8 cellular contexts compared by ENCODE assay signal in genomic region chr5:163503106-163504090, GRCh38. TPM values are rescaled to one million over a fixed set of nuclear protein-coding genes. Genes with fewer than 3 reads are reported as not detected.
DNase-seq lines count a peak whose midpoint lies in the region; ATAC-seq and TF ChIP-seq lines count a peak whose summit lies in the region.

No MANE protein-coding gene starts in this region.

- peaks cover 26% of the 10 kb centered on the region for H3K79me2 ChIP-seq in OCI-LY1 (ENCODE audit: insufficient read depth, low read length)

- H3K4me1 Mint-ChIP-seq in neural crest cell: peaks cover 42% of the 10 kb centered on the region

- H3K9me3 Mint-ChIP-seq in neural crest cell: no peaks in the 10 kb centered on the region

- no peak for ATAC-seq in HG03097 (IDR thresholded peaks at IDR 0.05; ENCODE audit: low FRiP score, unreplicated experiment)

- no peaks in the 10 kb centered on the region for H4K20me1 ChIP-seq in OCI-LY1 (ENCODE audit: insufficient read depth, low read length)

- DNase-seq in CD1c-positive myeloid dendritic cell (ENCODE audit: extremely low spot score) (peak; percentile 72), H4 (ENCODE audit: low spot score) (peak; percentile 85), foreskin melanocyte (peak; percentile 94), neural crest cell (ENCODE audit: low read depth, low spot score) (peak; percentile 62), vagina (ENCODE audit: extremely low spot score in 2 of 2) (no peak)
- peak; percentile 37 for DNase-seq in activated naive CD4-positive, alpha-beta T cell treated with anti-CD3 and anti-CD28 coated beads, Interleukin-2, amount 50 U/mL, for 16 hours

- H3K27me3 Mint-ChIP-seq in neural crest cell (ENCODE audit: low read depth): peaks cover 4% of the 10 kb centered on the region

- no peaks in the 10 kb centered on the region for H3F3A ChIP-seq in OCI-LY1 (ENCODE audit: insufficient read depth, low read length)

- H3K27ac Mint-ChIP-seq in neural crest cell (ENCODE audit: unreplicated experiment): peak overlapping the region; percentile 100

- H2AFZ ChIP-seq in OCI-LY1 (ENCODE audit: low read length): peak overlapping the region; percentile 89

- peak overlapping the region; percentile 85 for H3K4me2 ChIP-seq in OCI-LY1 (ENCODE audit: low read length)

- peak overlapping the region; percentile 79 for H3K27ac ChIP-seq in OCI-LY1 (ENCODE audit: low read depth, low read length, poor library complexity, severe bottlenecking)
- peak overlapping the region; percentile 98 for H3K27ac ChIP-seq in vagina

- peaks cover 3% of the 10 kb centered on the region for H3K36me3 Mint-ChIP-seq in neural crest cell (ENCODE audit: low read depth)

- intact Hi-C loops in vagina (cut with DNase I): loop anchor here (10.0 kb wide), 1 partner anchor 49 kb away; no protein-coding TSS in a partner anchor

- H3K36me3 ChIP-seq in OCI-LY1 (ENCODE audit: insufficient read depth, low read length): no peaks in the 10 kb centered on the region
- H3K36me3 ChIP-seq in vagina: no peaks in the 10 kb centered on the region

- peak overlapping the region; percentile 74 for H3K9ac ChIP-seq in OCI-LY1 (ENCODE audit: low read length)

- H3K4me3 Mint-ChIP-seq in neural crest cell: peak overlapping the region; percentile 100

- H3K27me3 ChIP-seq in OCI-LY1 (ENCODE audit: insufficient read depth, low read length) (no peaks in the 10 kb centered on the region), vagina (no peaks in the 10 kb centered on the region)

- peaks cover 47% of the 10 kb centered on the region for H3K4me1 ChIP-seq in OCI-LY1 (ENCODE audit: insufficient read depth, low read length, severe bottlenecking)
- peaks cover 36% of the 10 kb centered on the region for H3K4me1 ChIP-seq in vagina

- H3K9me2 ChIP-seq in OCI-LY1 (ENCODE audit: low read depth, low read length): no peaks in the 10 kb centered on the region

- no peak for TF ChIP-seq POLR2A in vagina (IDR thresholded peaks at IDR 0.05)

- H3K4me3 ChIP-seq in OCI-LY1 (ENCODE audit: low read depth, low read length, poor library complexity, severe bottlenecking) (peak overlapping the region; percentile 83), vagina (peak overlapping the region; percentile 71 to 89)

- H3K9me3 ChIP-seq in OCI-LY1 (ENCODE audit: low read length) (no peaks in the 10 kb centered on the region), vagina (no peaks in the 10 kb centered on the region)

- TF ChIP-seq CTCF in OCI-LY1 (IDR thresholded peaks at IDR 0.05; ENCODE audit: low read length) (peak; percentile 46), neural crest cell (conservative IDR thresholded peaks at IDR 0.05) (no peak), vagina (IDR thresholded peaks at IDR 0.05) (peak in 1 of 3 experiments; percentile 11)

RNA-seq across cellular contexts. Expression of gene MAT2B, which starts 2.0 kb away (rescaled TPM):
- total RNA-seq in H4 (2014; rRNA removed; shearing (Covaris generic)): 101 and 118 TPM in 2 replicates
- total RNA-seq in neural crest cell (79.1 and 79.7 TPM in 2 replicates), vagina (38.3 TPM)

RNA-seq across cellular contexts. Expression of gene HMMR, which starts 43.0 kb away (rescaled TPM):
- total RNA-seq in H4 (2014; rRNA removed; shearing (Covaris generic)): 45.7 and 47.1 TPM in 2 replicates
- total RNA-seq in neural crest cell (38.5 and 44.4 TPM in 2 replicates), vagina (9.3 TPM)

RNA-seq across cellular contexts. Expression of gene NUDCD2, which starts 43.5 kb away (rescaled TPM):
- total RNA-seq in H4 (2014; rRNA removed; shearing (Covaris generic)): 11.9 and 14.0 TPM in 2 replicates
- total RNA-seq in neural crest cell (40.7 and 43.7 TPM in 2 replicates), vagina (4.4 TPM)

Comparison
In these comparisons a context has a peak if more than half of its experiments do, and no peak if none do; other contexts are left out.
1. DNase-seq: peak in CD1c-positive myeloid dendritic cell (single experiment), H4 (single experiment), activated naive CD4-positive, alpha-beta T cell treated with anti-CD3 and anti-CD28 coated beads, Interleukin-2, amount 50 U/mL, for 16 hours (single experiment), foreskin melanocyte (single experiment) and neural crest cell (single experiment); none in vagina (0 of 2).